In genomic region chr10:132850246-132850645, GRCh38 we compare ENCODE assay signal across 14 cellular contexts.
"Had no signal": no experiment of that assay in that cellular context is flagged by ENCODE, and none has a peak within 500 bp of the region (broad histone marks: within the 10 kb centered on the region; RNA-seq: fewer than 3 reads in every experiment).

No MANE protein-coding gene starts in this region.

- H3K27me3 ChIP-seq: neural progenitor cell had no signal

- H2AFZ ChIP-seq: neural progenitor cell had no signal

- H3K9me3 ChIP-seq: lower lobe of right lung, transverse colon had no signal

- H3K4me2 ChIP-seq: neural progenitor cell, smooth muscle cell had no signal

- DNase-seq: activated CD4-positive, alpha-beta T cell treated with anti-CD3 and anti-CD28 coated beads, Interleukin-2, amount 50 U/mL, for 48 hours; anterior cingulate cortex; cortex of kidney; effector memory CD8-positive, alpha-beta T cell; lower lobe of right lung; right cardiac atrium; transverse colon had no signal

- H3K27ac ChIP-seq: lower lobe of right lung, neural progenitor cell, transverse colon had no signal

- H3K4me3 Mint-ChIP-seq: activated T-helper 17 cell treated with anti-CD3 and anti-CD28 coated beads, Interleukin-2, amount 50 U/mL, for 72 hours; effector memory CD8-positive, alpha-beta T cell; mesothelial cell of epicardium; neural progenitor cell; stimulated activated memory B cell treated with anti-CD40 and anti-IgM and Interleukin-4, amounts not matched to agents 10 μg/mL and 1 μg/mL and 100 μg/mL, for 72 hours had no signal

- H3K9me3 Mint-ChIP-seq: activated naive CD4-positive, alpha-beta T cell treated with anti-CD3 and anti-CD28 coated beads, Interleukin-2, amount 50 U/mL, for 72 hours; activated T-helper 17 cell treated with anti-CD3 and anti-CD28 coated beads, Interleukin-2, amount 50 U/mL, for 72 hours; effector memory CD8-positive, alpha-beta T cell; stimulated activated memory B cell treated with anti-CD40 and anti-IgM and Interleukin-4, amounts not matched to agents 10 μg/mL and 1 μg/mL and 100 μg/mL, for 72 hours had no signal

- ATAC-seq: activated CD4-positive, CD25-positive, alpha-beta regulatory T cell treated with anti-CD3 and anti-CD28 coated beads, Interleukin-2, amount 50 U/mL, for 24 hours; activated naive CD4-positive, alpha-beta T cell treated with anti-CD3 and anti-CD28 coated beads, Interleukin-2, amount 50 U/mL, for 72 hours; activated T-helper 17 cell treated with anti-CD3 and anti-CD28 coated beads, Interleukin-2, amount 50 U/mL, for 72 hours; effector memory CD8-positive, alpha-beta T cell had no signal

- H3K4me1 ChIP-seq: lower lobe of right lung, neural progenitor cell had no signal

- H3K27ac Mint-ChIP-seq: activated naive CD4-positive, alpha-beta T cell treated with anti-CD3 and anti-CD28 coated beads, Interleukin-2, amount 50 U/mL, for 72 hours; activated T-helper 17 cell treated with anti-CD3 and anti-CD28 coated beads, Interleukin-2, amount 50 U/mL, for 72 hours; mesothelial cell of epicardium; neural progenitor cell; stimulated activated memory B cell treated with anti-CD40 and anti-IgM and Interleukin-4, amounts not matched to agents 10 μg/mL and 1 μg/mL and 100 μg/mL, for 72 hours had no signal

- H3K36me3 Mint-ChIP-seq: activated naive CD4-positive, alpha-beta T cell treated with anti-CD3 and anti-CD28 coated beads, Interleukin-2, amount 50 U/mL, for 72 hours; mesothelial cell of epicardium; neural progenitor cell; stimulated activated memory B cell treated with anti-CD40 and anti-IgM and Interleukin-4, amounts not matched to agents 10 μg/mL and 1 μg/mL and 100 μg/mL, for 72 hours had no signal

- H3K9ac ChIP-seq: neural progenitor cell had no signal
